Comparison of ENCODE assay signal across 17 cellular contexts in the genomic region with DNA sequence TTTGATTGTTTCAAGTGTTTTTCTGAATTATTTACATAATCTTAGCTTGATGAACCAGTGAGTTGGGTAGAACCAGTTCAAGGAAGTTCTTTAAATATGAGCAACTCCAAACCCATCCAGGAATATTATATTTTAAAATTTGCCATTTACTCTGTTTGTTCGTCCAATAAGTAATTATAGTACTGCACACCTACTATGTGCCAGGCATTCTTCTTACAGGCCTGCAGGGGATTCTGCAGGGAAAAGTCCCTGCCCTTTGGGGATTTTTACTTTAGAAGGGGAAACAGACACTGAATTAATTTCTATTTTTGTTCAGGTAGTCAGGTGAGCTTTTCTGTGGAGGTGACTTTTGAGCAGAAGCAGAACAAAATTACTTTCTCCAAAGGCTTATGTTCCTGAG.
A peak's percentile ranks its signal among the peaks of the same experiment; 100 is the strongest.
DNase-seq lines count a peak whose midpoint lies in the region; ATAC-seq lines count a peak whose summit lies in the region.
"Had no signal": no experiment of that assay in that cellular context is flagged by ENCODE, and none has a peak within 500 bp of the region (broad histone marks: within the 10 kb centered on the region; RNA-seq: fewer than 3 reads in every experiment).

No MANE protein-coding gene starts in this region.

- CTCF ChIA-PET in T-cell (lab: Charles Lee) = interaction anchor here in 1 of 2 donors (2.1 kb wide), 1 partner anchor 108 kb away, joined by 8 read pairs; no protein-coding TSS in a partner anchor

- POLR2A ChIA-PET in T-cell (lab: Charles Lee) = interaction anchor here (0.6 to 0.9 kb wide), 3 partner anchors 15 to 33 kb away, joined by 3 to 4 read pairs (median 3); no protein-coding TSS in a partner anchor

- no peak for DNase-seq in activated naive CD4-positive, alpha-beta T cell treated with anti-CD3 and anti-CD28 coated beads, Interleukin-2, amount 50 U/mL, for 72 hours (ENCODE audit: low spot score in 2 of 2)
- DNase-seq in activated naive CD4-positive, alpha-beta T cell (lab: John Stamatoyannopoulos, UW) = no peak
- DNase-seq in T-cell (no peak), amygdala (lab: John Stamatoyannopoulos, UW) (no peak), sciatic nerve (ENCODE audit: low spot score) (no peak)
- no peak for DNase-seq in stimulated activated naive B cell treated with anti-CD40 and anti-IgM and Interleukin-4, amounts not matched to agents 10 μg/mL and 1 μg/mL and 100 μg/mL, for 72 hours
- DNase-seq: COR-L47, DMS79 treated with DMSO at 0.1 percent for 48 hours, GOT3, NCI-H146, NCI-H510A treated with DMSO at 0.1 percent for 48 hours, nephron progenitor cell, SIG-M5, thyroid gland had no signal

- H3K4me1 Mint-ChIP-seq in T-cell = peaks cover 41 to 60% (median 53%) of the 10 kb centered on the region in 3 donors
- H3K4me1 Mint-ChIP-seq in dendritic cell treated with granulocyte-macrophage colony-stimulating factor and Interleukin-4, amounts not matched to agents 40 ng/mL and 50 ng/mL, for 4 days (ENCODE audit: low read depth) = peaks cover 69% of the 10 kb centered on the region
- H3K4me1 Mint-ChIP-seq in stimulated activated naive B cell treated with anti-CD40 and anti-IgM and Interleukin-4, amounts not matched to agents 10 μg/mL and 1 μg/mL and 100 μg/mL, for 72 hours = peaks cover 35 to 83% of the 10 kb centered on the region in 2 donors
- H3K4me1 Mint-ChIP-seq: nephron progenitor cell had no signal

- H3K36me3 Mint-ChIP-seq in activated naive CD4-positive, alpha-beta T cell treated with anti-CD3 and anti-CD28 coated beads, Interleukin-2, amount 50 U/mL, for 72 hours = peaks cover 22 to 66% of the 10 kb centered on the region in 2 donors
- peaks cover 56% of the 10 kb centered on the region for H3K36me3 Mint-ChIP-seq in T-cell
- H3K36me3 Mint-ChIP-seq in dendritic cell treated with granulocyte-macrophage colony-stimulating factor and Interleukin-4, amounts not matched to agents 40 ng/mL and 50 ng/mL, for 4 days (ENCODE audit: low read depth) = peaks cover 72% of the 10 kb centered on the region
- H3K36me3 Mint-ChIP-seq in stimulated activated naive B cell treated with anti-CD40 and anti-IgM and Interleukin-4, amounts not matched to agents 10 μg/mL and 1 μg/mL and 100 μg/mL, for 72 hours = peaks cover 46 to 65% of the 10 kb centered on the region in 2 donors

- intact Hi-C loops in dendritic cell treated with granulocyte-macrophage colony-stimulating factor and Interleukin-4, amounts not matched to agents 40 ng/mL and 50 ng/mL, for 4 days (cut with micrococcal nuclease) = loop anchor here (2.0 kb wide), 1 partner anchor 13 kb away; no protein-coding TSS in a partner anchor
- intact Hi-C loops in sciatic nerve (cut with DNase I) = no loop called here

- peak overlapping the region; percentile 78 to 90 for H3K27ac Mint-ChIP-seq in activated naive CD4-positive, alpha-beta T cell treated with anti-CD3 and anti-CD28 coated beads, Interleukin-2, amount 50 U/mL, for 72 hours
- H3K27ac Mint-ChIP-seq in T-cell = peak overlapping the region; percentile 85 to 87
- peak overlapping the region; percentile 89 for H3K27ac Mint-ChIP-seq in dendritic cell treated with granulocyte-macrophage colony-stimulating factor and Interleukin-4, amounts not matched to agents 40 ng/mL and 50 ng/mL, for 4 days
- peak overlapping the region; percentile 87 for H3K27ac Mint-ChIP-seq in stimulated activated naive B cell treated with anti-CD40 and anti-IgM and Interleukin-4, amounts not matched to agents 10 μg/mL and 1 μg/mL and 100 μg/mL, for 72 hours

- no peaks in the 10 kb centered on the region for H3K27me3 Mint-ChIP-seq in T-cell
- H3K27me3 Mint-ChIP-seq in dendritic cell treated with granulocyte-macrophage colony-stimulating factor and Interleukin-4, amounts not matched to agents 40 ng/mL and 50 ng/mL, for 4 days = no peaks in the 10 kb centered on the region
- H3K27me3 Mint-ChIP-seq in stimulated activated naive B cell treated with anti-CD40 and anti-IgM and Interleukin-4, amounts not matched to agents 10 μg/mL and 1 μg/mL and 100 μg/mL, for 72 hours = no peaks in the 10 kb centered on the region

- H3K9me3 Mint-ChIP-seq in activated naive CD4-positive, alpha-beta T cell treated with anti-CD3 and anti-CD28 coated beads, Interleukin-2, amount 50 U/mL, for 72 hours = no peaks in the 10 kb centered on the region
- H3K9me3 Mint-ChIP-seq in T-cell = no peaks in the 10 kb centered on the region
- no peaks in the 10 kb centered on the region for H3K9me3 Mint-ChIP-seq in dendritic cell treated with granulocyte-macrophage colony-stimulating factor and Interleukin-4, amounts not matched to agents 40 ng/mL and 50 ng/mL, for 4 days
- peaks cover 2% of the 10 kb centered on the region in 2 donors for H3K9me3 Mint-ChIP-seq in stimulated activated naive B cell treated with anti-CD40 and anti-IgM and Interleukin-4, amounts not matched to agents 10 μg/mL and 1 μg/mL and 100 μg/mL, for 72 hours
- H3K9me3 Mint-ChIP-seq: nephron progenitor cell had no signal

- no peak overlapping the region for H3K4me3 Mint-ChIP-seq in T-cell
- no peak overlapping the region for H3K4me3 Mint-ChIP-seq in dendritic cell treated with granulocyte-macrophage colony-stimulating factor and Interleukin-4, amounts not matched to agents 40 ng/mL and 50 ng/mL, for 4 days
- peak overlapping the region; percentile 62 to 70 for H3K4me3 Mint-ChIP-seq in stimulated activated naive B cell treated with anti-CD40 and anti-IgM and Interleukin-4, amounts not matched to agents 10 μg/mL and 1 μg/mL and 100 μg/mL, for 72 hours
- H3K4me3 Mint-ChIP-seq: nephron progenitor cell had no signal

- no peak for ATAC-seq in activated naive CD4-positive, alpha-beta T cell treated with anti-CD3 and anti-CD28 coated beads, Interleukin-2, amount 50 U/mL, for 72 hours
- ATAC-seq in T-cell (replicated peaks in 1 of 4) = no peak
- no peak for ATAC-seq in stimulated activated naive B cell treated with anti-CD40 and anti-IgM and Interleukin-4, amounts not matched to agents 10 μg/mL and 1 μg/mL and 100 μg/mL, for 72 hours (replicated peaks)
- no peak for ATAC-seq in GM19328 (IDR thresholded peaks at IDR 0.05; ENCODE audit: unreplicated experiment)
- no peak for ATAC-seq in sciatic nerve
- ATAC-seq: K562 had no signal

Comparison
In these comparisons a context has a peak if more than half of its experiments do, and no peak if none do; other contexts are left out.
1. H3K4me3 Mint-ChIP-seq: peak in stimulated activated naive B cell treated with anti-CD40 and anti-IgM and Interleukin-4, amounts not matched to agents 10 μg/mL and 1 μg/mL and 100 μg/mL, for 72 hours (2 of 2); none in T-cell (0 of 3) and dendritic cell treated with granulocyte-macrophage colony-stimulating factor and Interleukin-4, amounts not matched to agents 40 ng/mL and 50 ng/mL, for 4 days (single experiment).
2. Peak in every context shown above with its lines, with median percentiles within 50 percentile points of each other: H3K27ac Mint-ChIP-seq.